Comparison of ENCODE assay signal across 29 cellular contexts in genomic region chr5:74085782-74086181, GRCh38.
DNase-seq lines count a peak whose midpoint lies in the region; ATAC-seq and TF ChIP-seq lines count a peak whose summit lies in the region.
"Had no signal": no experiment of that assay in that cellular context is flagged by ENCODE, and none has a peak within 500 bp of the region (broad histone marks: within the 10 kb centered on the region; RNA-seq: fewer than 3 reads in every experiment).

No MANE protein-coding gene starts in this region.

- no peak for TF ChIP-seq CTCF in WTC11 (IDR thresholded peaks at IDR 0.05)
- TF ChIP-seq CTCF in lung (IDR thresholded peaks at IDR 0.05; ENCODE audit: control extremely low read depth, extremely low read depth): no peak
- TF ChIP-seq CTCF in upper lobe of right lung (IDR thresholded peaks at IDR 0.05): no peak

- H3K27ac ChIP-seq in lung (ENCODE audit: low read depth in 1 of 2, low read length in 1 of 2): no peak overlapping the region
- H3K27ac ChIP-seq in upper lobe of right lung: no peak overlapping the region
- H3K27ac ChIP-seq: A549, esophagus squamous epithelium, foreskin keratinocyte, KMS-11, parathyroid adenoma, stomach had no signal

- no peaks in the 10 kb centered on the region for H3K36me3 Mint-ChIP-seq in WTC11

- H3K4me1 Mint-ChIP-seq in WTC11: peaks cover 26% of the 10 kb centered on the region
- H3K4me1 Mint-ChIP-seq: activated CD4-positive, alpha-beta memory T cell treated with anti-CD3 and anti-CD28 coated beads, Interleukin-2, amount 10 ng/mL, durations not matched to agents 7 days and 5 days had no signal

- DNase-seq in NCI-H748 (lab: John Stamatoyannopoulos, UW; ENCODE audit: unreplicated experiment): peak; percentile 24
- DNase-seq in NCI-H748 treated with DMSO at 0.1 percent for 48 hours (lab: John Stamatoyannopoulos, UW): no peak
- DNase-seq in WTC11 (ENCODE audit: low spot score): no peak
- peak; percentile 67 for DNase-seq in lung (ENCODE audit: low spot score)
- DNase-seq in upper lobe of right lung: peak; percentile 70
- no peak for DNase-seq in posterior vena cava (ENCODE audit: low spot score)
- no peak for DNase-seq in EL
- DNase-seq: activated CD4-positive, alpha-beta memory T cell treated with anti-CD3 and anti-CD28 coated beads, Interleukin-2, amount 10 ng/mL, durations not matched to agents 7 days and 5 days; activated CD8-positive, alpha-beta memory T cell treated with anti-CD3 and anti-CD28 coated beads, Interleukin-2, amount 50 U/mL, for 4 hours; activated naive CD4-positive, alpha-beta T cell treated with Interleukin-2 at 50 U/mL for 16 hours; caudate nucleus; cortex of kidney; esophagus squamous epithelium; foreskin keratinocyte; GF-D8; head of caudate nucleus; kidney glomerular epithelial cell; MM.1S; NCI-H1436; NCI-H2227 treated with DMSO at 0.1 percent for 48 hours; right cardiac atrium; stimulated activated CD4-positive, alpha-beta T cell treated with anti-CD3 and anti-CD28 coated beads, Interleukin-2, amount 100 ng/mL, for 24 hours; stimulated activated CD8-positive, alpha-beta memory T cell treated with anti-CD3 and anti-CD28 coated beads, Interleukin-4, amount 100 ng/mL, for 48 hours; stomach; SW 1271 had no signal

- peaks cover 0 to 2% of the 10 kb centered on the region in 2 donors for H3K36me3 ChIP-seq in lung (ENCODE audit: control insufficient read depth in 2 of 2, insufficient read depth in 2 of 2, low read length in 2 of 2)
- no peaks in the 10 kb centered on the region for H3K36me3 ChIP-seq in upper lobe of right lung
- H3K36me3 ChIP-seq: esophagus squamous epithelium, stomach had no signal

- no peaks in the 10 kb centered on the region for H3K27me3 Mint-ChIP-seq in WTC11 (ENCODE audit: low read depth)

- ATAC-seq in WTC11 (peak; percentile 62), lung (ENCODE audit: insufficient read depth, low FRiP score) (peak; percentile 50), upper lobe of right lung (peak; percentile 93), GM21576 (IDR thresholded peaks at IDR 0.05; ENCODE audit: unreplicated experiment) (no peak)
- ATAC-seq: A549, foreskin keratinocyte, right cardiac atrium had no signal

- POLR2A ChIA-PET in WTC11 (lab: Charles Lee): no interaction called here

- intact Hi-C loops in upper lobe of right lung (cut with DNase I): no loop called here
- intact Hi-C loops in posterior vena cava (cut with DNase I): no loop called here

- no peaks in the 10 kb centered on the region for H3K9me3 ChIP-seq in lung (ENCODE audit: control insufficient read depth in 2 of 2, insufficient read depth in 1 of 2, low read length in 1 of 2)
- no peaks in the 10 kb centered on the region for H3K9me3 ChIP-seq in upper lobe of right lung
- H3K9me3 ChIP-seq: A549, esophagus squamous epithelium, stomach had no signal

- H3K4me3 ChIP-seq in lung (no peak overlapping the region), upper lobe of right lung (no peak overlapping the region)
- H3K4me3 ChIP-seq: A549, esophagus squamous epithelium, stomach had no signal

- H3K27me3 ChIP-seq in lung (ENCODE audit: control insufficient read depth, insufficient read depth) (no peaks in the 10 kb centered on the region), upper lobe of right lung (no peaks in the 10 kb centered on the region)
- H3K27me3 ChIP-seq: esophagus squamous epithelium, foreskin keratinocyte, stomach had no signal

- H3K4me3 Mint-ChIP-seq in WTC11: no peak overlapping the region
- H3K4me3 Mint-ChIP-seq: activated CD4-positive, alpha-beta memory T cell treated with anti-CD3 and anti-CD28 coated beads, Interleukin-2, amount 10 ng/mL, durations not matched to agents 7 days and 5 days had no signal

- H3K4me1 ChIP-seq in lung (ENCODE audit: control insufficient read depth in 2 of 2, insufficient read depth in 2 of 2, low read length in 2 of 2) (no peaks in the 10 kb centered on the region), upper lobe of right lung (no peaks in the 10 kb centered on the region)
- H3K4me1 ChIP-seq: A549, esophagus squamous epithelium, foreskin keratinocyte, stomach had no signal

- WGBS in lung, 2 donors: 80 to 86% methylated on average over 2 of the region's 2 CpGs

- CTCF ChIA-PET in WTC11 (lab: Charles Lee): interaction anchor here (0.6 kb wide), 1 partner anchor 519 kb away, joined by 3 read pairs; no protein-coding TSS in a partner anchor

- H3K9me3 Mint-ChIP-seq in WTC11: no peaks in the 10 kb centered on the region
- H3K9me3 Mint-ChIP-seq: activated CD4-positive, alpha-beta memory T cell treated with anti-CD3 and anti-CD28 coated beads, Interleukin-2, amount 10 ng/mL, durations not matched to agents 7 days and 5 days had no signal

- no peak overlapping the region for H3K27ac Mint-ChIP-seq in WTC11
- H3K27ac Mint-ChIP-seq: activated CD4-positive, alpha-beta memory T cell treated with anti-CD3 and anti-CD28 coated beads, Interleukin-2, amount 10 ng/mL, durations not matched to agents 7 days and 5 days had no signal

TF ChIP-seq in WTC11, 78 proteins besides CTCF, POLR2A, EP300 and RAD21:
- TF ChIP-seq ZNF423 (CRISPR knock-in tag; IDR thresholded peaks at IDR 0.05) (peak; percentile 40; the same call in 1 of the 2 replicates), E2F1 (CRISPR knock-in tag; IDR thresholded peaks at IDR 0.05) (no peak)

Comparison
In these comparisons a context has a peak if more than half of its experiments do, and no peak if none do; other contexts are left out.
1. DNase-seq: peak in NCI-H748 (single experiment), lung (single experiment) and upper lobe of right lung (single experiment); none in NCI-H748 treated with DMSO at 0.1 percent for 48 hours (single experiment), WTC11 (single experiment), posterior vena cava (single experiment) and EL (single experiment).